ENCODE assay signal across 1 cellular context in genomic region chr3:52211268-52211891, GRCh38.
A peak's percentile ranks its signal among the peaks of the same experiment; 100 is the strongest.
TF ChIP-seq lines count a peak whose summit lies in the region.

No MANE protein-coding gene starts in this region.

TF ChIP-seq in HepG2, 621 proteins besides CTCF, POLR2A, EP300 and RAD21 (continued from another document and continues in another):
- no peak for TF ChIP-seq ZBTB39 (CRISPR knock-in tag; IDR thresholded peaks at IDR 0.05)
- TF ChIP-seq ZNF350 (CRISPR knock-in tag; IDR thresholded peaks at IDR 0.05; ENCODE audit: borderline replicate concordance, low read depth): no peak
- no peak for TF ChIP-seq ZNF781 (CRISPR knock-in tag; IDR thresholded peaks at IDR 0.05; ENCODE audit: borderline replicate concordance, not compliant biosample characterization)
- TF ChIP-seq HMG20A (CRISPR knock-in tag; IDR thresholded peaks at IDR 0.05; ENCODE audit: borderline replicate concordance): no peak
- TF ChIP-seq SAP130 (CRISPR knock-in tag; IDR thresholded peaks at IDR 0.05; ENCODE audit: low read depth): peak; percentile 43
- TF ChIP-seq RXRB (CRISPR knock-in tag; IDR thresholded peaks at IDR 0.05; ENCODE audit: borderline replicate concordance): peak; percentile 44; the same call in 1 of the 2 replicates
- no peak for TF ChIP-seq ZNF775 (CRISPR knock-in tag; IDR thresholded peaks at IDR 0.05; ENCODE audit: borderline replicate concordance)
- peak; percentile 24; the same call in 1 of the 2 replicates for TF ChIP-seq ARID5B (CRISPR knock-in tag; IDR thresholded peaks at IDR 0.05)
- TF ChIP-seq ZNF687 (CRISPR knock-in tag; IDR thresholded peaks at IDR 0.05): peak; percentile 78
- TF ChIP-seq NCOA1 (CRISPR knock-in tag; IDR thresholded peaks at IDR 0.05): no peak
- TF ChIP-seq TBP (CRISPR knock-in tag; IDR thresholded peaks at IDR 0.05): no peak
- TF ChIP-seq ZMYM2 (CRISPR knock-in tag; IDR thresholded peaks at IDR 0.05): 0 out of 2 replicates have a peak, but pooled peaks have one; percentile 8
- TF ChIP-seq UBTF (CRISPR knock-in tag; IDR thresholded peaks at IDR 0.05): no peak
- TF ChIP-seq JDP2 (CRISPR knock-in tag; IDR thresholded peaks at IDR 0.05; ENCODE audit: borderline replicate concordance): no peak
- no peak for TF ChIP-seq CBX1 (IDR thresholded peaks at IDR 0.05; ENCODE audit: low read depth)
- no peak for TF ChIP-seq ZFP36L2 (CRISPR knock-in tag; IDR thresholded peaks at IDR 0.05)
- TF ChIP-seq NR2F2 (IDR thresholded peaks at IDR 0.05; ENCODE audit: borderline replicate concordance, low read depth): no peak; the same call in 1 of the 2 replicates
- no peak for TF ChIP-seq ZNF616 (CRISPR knock-in tag; IDR thresholded peaks at IDR 0.05; ENCODE audit: low read depth)
- peak; percentile 25; the same call in 1 of the 2 replicates for TF ChIP-seq SRF (IDR thresholded peaks at IDR 0.05; ENCODE audit: low read depth, low read length)
- no peak for TF ChIP-seq CHD4 (IDR thresholded peaks at IDR 0.05; ENCODE audit: borderline replicate concordance, low read length)
- TF ChIP-seq HMGXB4 (CRISPR knock-in tag; IDR thresholded peaks at IDR 0.05; ENCODE audit: borderline replicate concordance in 1 of 2, low read depth in 1 of 2): no peak
- TF ChIP-seq, protein P1, sequence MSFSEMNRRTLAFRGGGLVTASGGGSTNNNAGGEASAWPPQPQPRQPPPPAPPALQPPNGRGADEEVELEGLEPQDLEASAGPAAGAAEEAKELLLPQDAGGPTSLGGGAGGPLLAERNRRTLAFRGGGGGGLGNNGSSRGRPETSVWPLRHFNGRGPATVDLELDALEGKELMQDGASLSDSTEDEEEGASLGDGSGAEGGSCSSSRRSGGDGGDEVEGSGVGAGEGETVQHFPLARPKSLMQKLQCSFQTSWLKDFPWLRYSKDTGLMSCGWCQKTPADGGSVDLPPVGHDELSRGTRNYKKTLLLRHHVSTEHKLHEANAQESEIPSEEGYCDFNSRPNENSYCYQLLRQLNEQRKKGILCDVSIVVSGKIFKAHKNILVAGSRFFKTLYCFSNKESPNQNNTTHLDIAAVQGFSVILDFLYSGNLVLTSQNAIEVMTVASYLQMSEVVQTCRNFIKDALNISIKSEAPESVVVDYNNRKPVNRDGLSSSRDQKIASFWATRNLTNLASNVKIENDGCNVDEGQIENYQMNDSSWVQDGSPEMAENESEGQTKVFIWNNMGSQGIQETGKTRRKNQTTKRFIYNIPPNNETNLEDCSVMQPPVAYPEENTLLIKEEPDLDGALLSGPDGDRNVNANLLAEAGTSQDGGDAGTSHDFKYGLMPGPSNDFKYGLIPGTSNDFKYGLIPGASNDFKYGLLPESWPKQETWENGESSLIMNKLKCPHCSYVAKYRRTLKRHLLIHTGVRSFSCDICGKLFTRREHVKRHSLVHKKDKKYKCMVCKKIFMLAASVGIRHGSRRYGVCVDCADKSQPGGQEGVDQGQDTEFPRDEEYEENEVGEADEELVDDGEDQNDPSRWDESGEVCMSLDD (CRISPR knock-in tag; IDR thresholded peaks at IDR 0.05; ENCODE audit: borderline replicate concordance): no peak
- TF ChIP-seq KMT2A (CRISPR knock-in tag; IDR thresholded peaks at IDR 0.05): no peak
- TF ChIP-seq ZNF580 (CRISPR knock-in tag; IDR thresholded peaks at IDR 0.05; ENCODE audit: borderline replicate concordance, low read depth): no peak
- TF ChIP-seq BCL6 (CRISPR knock-in tag; IDR thresholded peaks at IDR 0.05): peak; percentile 50; the same call in 1 of the 2 replicates
- no peak for TF ChIP-seq ZNF816 (CRISPR knock-in tag; IDR thresholded peaks at IDR 0.05; ENCODE audit: borderline replicate concordance)
- TF ChIP-seq ZBTB7B (CRISPR knock-in tag; IDR thresholded peaks at IDR 0.05): no peak
- TF ChIP-seq ZNF513 (CRISPR knock-in tag; conservative IDR thresholded peaks at IDR 0.05): no peak
- TF ChIP-seq FOXM1 (CRISPR knock-in tag; IDR thresholded peaks at IDR 0.05): no peak
- no peak for TF ChIP-seq ATRX (CRISPR knock-in tag; IDR thresholded peaks at IDR 0.05; ENCODE audit: borderline replicate concordance)
- no peak for TF ChIP-seq TBX3 (IDR thresholded peaks at IDR 0.05; ENCODE audit: borderline replicate concordance)
- TF ChIP-seq, protein P2, sequence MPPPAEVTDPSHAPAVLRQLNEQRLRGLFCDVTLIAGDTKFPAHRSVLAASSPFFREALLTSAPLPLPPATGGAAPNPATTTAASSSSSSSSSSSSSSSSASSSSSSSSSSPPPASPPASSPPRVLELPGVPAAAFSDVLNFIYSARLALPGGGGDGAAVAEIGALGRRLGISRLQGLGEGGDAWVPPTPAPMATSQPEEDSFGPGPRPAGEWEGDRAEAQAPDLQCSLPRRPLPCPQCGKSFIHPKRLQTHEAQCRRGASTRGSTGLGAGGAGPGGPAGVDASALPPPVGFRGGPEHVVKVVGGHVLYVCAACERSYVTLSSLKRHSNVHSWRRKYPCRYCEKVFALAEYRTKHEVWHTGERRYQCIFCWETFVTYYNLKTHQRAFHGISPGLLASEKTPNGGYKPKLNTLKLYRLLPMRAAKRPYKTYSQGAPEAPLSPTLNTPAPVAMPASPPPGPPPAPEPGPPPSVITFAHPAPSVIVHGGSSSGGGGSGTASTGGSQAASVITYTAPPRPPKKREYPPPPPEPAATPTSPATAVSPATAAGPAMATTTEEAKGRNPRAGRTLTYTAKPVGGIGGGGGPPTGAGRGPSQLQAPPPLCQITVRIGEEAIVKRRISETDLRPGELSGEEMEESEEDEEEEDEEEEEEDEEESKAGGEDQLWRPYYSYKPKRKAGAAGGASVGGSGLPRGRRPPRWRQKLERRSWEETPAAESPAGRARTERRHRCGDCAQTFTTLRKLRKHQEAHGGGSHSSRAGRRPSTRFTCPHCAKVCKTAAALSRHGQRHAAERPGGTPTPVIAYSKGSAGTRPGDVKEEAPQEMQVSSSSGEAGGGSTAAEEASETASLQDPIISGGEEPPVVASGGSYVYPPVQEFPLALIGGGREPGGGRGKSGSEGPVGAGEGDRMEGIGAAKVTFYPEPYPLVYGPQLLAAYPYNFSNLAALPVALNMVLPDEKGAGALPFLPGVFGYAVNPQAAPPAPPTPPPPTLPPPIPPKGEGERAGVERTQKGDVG (CRISPR knock-in tag; IDR thresholded peaks at IDR 0.05; ENCODE audit: borderline replicate concordance): peak; percentile 85; the same call in 1 of the 2 replicates
- TF ChIP-seq DRAP1 (CRISPR knock-in tag; IDR thresholded peaks at IDR 0.05): no peak
